In the genomic region with DNA sequence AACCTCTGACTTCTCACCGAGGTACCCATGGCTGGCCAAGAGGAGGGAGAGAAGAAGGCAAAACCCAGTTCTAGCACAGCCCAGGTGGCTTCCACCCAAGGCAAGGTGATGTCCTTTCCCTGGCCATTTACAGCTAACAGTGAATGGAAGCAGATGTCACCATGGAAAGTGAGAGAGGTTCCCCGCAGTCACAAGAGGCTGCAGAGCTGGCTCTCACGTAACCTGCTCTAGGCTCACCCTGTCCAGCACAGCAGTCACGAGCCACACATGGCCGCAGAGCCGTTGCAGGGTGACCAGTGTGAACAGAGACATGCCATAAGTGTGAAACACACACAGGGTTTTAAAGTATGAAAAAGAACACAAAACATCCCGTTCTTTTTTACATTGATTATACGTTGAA, we compare ENCODE assay signal across 19 cellular contexts.
DNase-seq lines count a peak whose midpoint lies in the region; ATAC-seq, FAIRE-seq and TF ChIP-seq lines count a peak whose summit lies in the region.
"Had no signal": no experiment of that assay in that cellular context is flagged by ENCODE, and none has a peak within 500 bp of the region (broad histone marks: within the 10 kb centered on the region; RNA-seq: fewer than 3 reads in every experiment).

No MANE protein-coding gene starts in this region.

- no peaks in the 10 kb centered on the region for H3K9me3 ChIP-seq in heart left ventricle
- no peaks in the 10 kb centered on the region for H3K9me3 ChIP-seq in kidney (ENCODE audit: control insufficient read depth in 1 of 2, low read length in 2 of 2)
- H3K9me3 ChIP-seq in spleen, result no peaks in the 10 kb centered on the region

- H3K4me3 Mint-ChIP-seq in chondrocyte (ENCODE audit: unreplicated experiment), result no peak overlapping the region
- H3K4me3 Mint-ChIP-seq: H9, IgD-negative memory B cell had no signal

- intact Hi-C loops in heart left ventricle (cut with DNase I), result loop anchor here in 1 of 10 donors (2.0 kb wide), 1 partner anchor 21 kb away; no protein-coding TSS in a partner anchor
- intact Hi-C loops in cardiac septum (cut with DNase I), result no loop called here
- intact Hi-C loops in kidney (cut with DNase I), result no loop called here
- intact Hi-C loops in spleen (cut with DNase I; ENCODE audit: low total_unique reads), result no loop called here

- TF ChIP-seq POLR2A in heart left ventricle (IDR thresholded peaks at IDR 0.05), result no peak
- no peak for TF ChIP-seq POLR2A in spleen (IDR thresholded peaks at IDR 0.05)

- peaks cover 41% of the 10 kb centered on the region for H3K4me1 Mint-ChIP-seq in chondrocyte (ENCODE audit: low read depth)

- DNase-seq in heart left ventricle, result peak in 1 of 5 donors; percentile 55
- no peak for DNase-seq in cardiac septum (ENCODE audit: low spot score)
- peak; percentile 26 for DNase-seq in kidney
- DNase-seq in spleen, result no peak
- DNase-seq in hepatic stellate cell (ENCODE audit: low spot score), result no peak
- no peak for DNase-seq in HT-29 (ENCODE audit: low spot score)
- DNase-seq in NCI-H2196 treated with DMSO at 0.1 percent for 48 hours (lab: John Stamatoyannopoulos, UW; ENCODE audit: unreplicated experiment), result no peak
- DNase-seq in chondrocyte (ENCODE audit: low spot score), result no peak
- DNase-seq: C1 segment of cervical spinal cord; H9; NCI-H1436 treated with DMSO at 0.1 percent for 48 hours; NCI-H2081; NCI-H226; NCI-H526; NK-92 treated with Interleukin-12 subunit alpha and Interleukin-12 subunit beta, amount 100 ng/mL, for 24 hours; OCI-M1; RPMI8226 had no signal

- ATAC-seq in heart left ventricle, result peak in 1 of 4 donors; percentile 6

- no peak overlapping the region for H3K27ac Mint-ChIP-seq in chondrocyte (ENCODE audit: unreplicated experiment)
- H3K27ac Mint-ChIP-seq: IgD-negative memory B cell had no signal

- H3K4me3 ChIP-seq in heart left ventricle (no peak overlapping the region), kidney (ENCODE audit: low read length in 2 of 2) (no peak overlapping the region), spleen (no peak overlapping the region)

- H3K36me3 ChIP-seq in heart left ventricle, result peaks cover 2 to 80% (median 76%) of the 10 kb centered on the region in 9 donors
- peaks cover 55 to 77% of the 10 kb centered on the region in 2 donors for H3K36me3 ChIP-seq in kidney (ENCODE audit: control insufficient read depth in 1 of 2, insufficient read depth in 2 of 2, low read length in 2 of 2)
- peaks cover 0 to 85% (median 29%) of the 10 kb centered on the region in 6 donors for H3K36me3 ChIP-seq in spleen

- H3K27ac ChIP-seq in heart left ventricle (peak overlapping the region; percentile 54 to 96 (median 86)), kidney (ENCODE audit: low read depth in 2 of 2, low read length in 2 of 2) (no peak overlapping the region), spleen (peak overlapping the region in 5 of 8 donors; percentile 27 to 72 (median 53))

- no peaks in the 10 kb centered on the region for H3K9me3 Mint-ChIP-seq in chondrocyte (ENCODE audit: low read depth)
- H3K9me3 Mint-ChIP-seq: H9, IgD-negative memory B cell had no signal

- no peaks in the 10 kb centered on the region for H3K27me3 Mint-ChIP-seq in chondrocyte (ENCODE audit: low read depth)

- H3K36me3 Mint-ChIP-seq in chondrocyte (ENCODE audit: low read depth), result peaks cover 57% of the 10 kb centered on the region
- H3K36me3 Mint-ChIP-seq: IgD-negative memory B cell had no signal

- no peak for FAIRE-seq in kidney (lab: Jason Lieb, UNC)
- FAIRE-seq: GM18507 had no signal

- no peak overlapping the region for H3K9ac ChIP-seq in kidney (ENCODE audit: low read length in 2 of 2)

- no peak for TF ChIP-seq CTCF in heart left ventricle (IDR thresholded peaks at IDR 0.05)
- no peak for TF ChIP-seq CTCF in kidney (IDR thresholded peaks at IDR 0.05; ENCODE audit: borderline replicate concordance, extremely low read depth, insufficient read depth)
- TF ChIP-seq CTCF in spleen (IDR thresholded peaks at IDR 0.05 in 8 of 11, conservative IDR thresholded peaks at IDR 0.05 in 3 of 11), result no peak
- TF ChIP-seq CTCF in chondrocyte (IDR thresholded peaks at IDR 0.05), result no peak

- WGBS in heart left ventricle, 4 donors, result 64 to 74% (median 73%) methylated on average over 8 of the region's 8 CpGs
- 90 to 92% (median 91%) methylated on average over 8 of the region's 8 CpGs for WGBS in spleen, 5 donors

- H3K4me1 ChIP-seq in heart left ventricle, result peaks cover 14 to 100% (median 79%) of the 10 kb centered on the region in 12 donors
- H3K4me1 ChIP-seq in kidney (ENCODE audit: control insufficient read depth in 1 of 2, insufficient read depth in 1 of 2, low read depth in 1 of 2, low read length in 2 of 2), result peaks cover 13 to 28% of the 10 kb centered on the region in 2 donors
- H3K4me1 ChIP-seq in spleen, result peaks cover 3 to 98% (median 36%) of the 10 kb centered on the region in 6 donors

- H3K27me3 ChIP-seq in heart left ventricle (no peaks in the 10 kb centered on the region), spleen (replicated peaks in 1 of 7) (no peaks in the 10 kb centered on the region)

Comparison
In these comparisons a context has a peak if more than half of its experiments do, and no peak if none do; other contexts are left out.
1. H3K27ac ChIP-seq: peak in heart left ventricle (12 of 12) and spleen (5 of 8); none in kidney (0 of 2).